1 cellular context compared by ENCODE assay signal in the genomic region with DNA sequence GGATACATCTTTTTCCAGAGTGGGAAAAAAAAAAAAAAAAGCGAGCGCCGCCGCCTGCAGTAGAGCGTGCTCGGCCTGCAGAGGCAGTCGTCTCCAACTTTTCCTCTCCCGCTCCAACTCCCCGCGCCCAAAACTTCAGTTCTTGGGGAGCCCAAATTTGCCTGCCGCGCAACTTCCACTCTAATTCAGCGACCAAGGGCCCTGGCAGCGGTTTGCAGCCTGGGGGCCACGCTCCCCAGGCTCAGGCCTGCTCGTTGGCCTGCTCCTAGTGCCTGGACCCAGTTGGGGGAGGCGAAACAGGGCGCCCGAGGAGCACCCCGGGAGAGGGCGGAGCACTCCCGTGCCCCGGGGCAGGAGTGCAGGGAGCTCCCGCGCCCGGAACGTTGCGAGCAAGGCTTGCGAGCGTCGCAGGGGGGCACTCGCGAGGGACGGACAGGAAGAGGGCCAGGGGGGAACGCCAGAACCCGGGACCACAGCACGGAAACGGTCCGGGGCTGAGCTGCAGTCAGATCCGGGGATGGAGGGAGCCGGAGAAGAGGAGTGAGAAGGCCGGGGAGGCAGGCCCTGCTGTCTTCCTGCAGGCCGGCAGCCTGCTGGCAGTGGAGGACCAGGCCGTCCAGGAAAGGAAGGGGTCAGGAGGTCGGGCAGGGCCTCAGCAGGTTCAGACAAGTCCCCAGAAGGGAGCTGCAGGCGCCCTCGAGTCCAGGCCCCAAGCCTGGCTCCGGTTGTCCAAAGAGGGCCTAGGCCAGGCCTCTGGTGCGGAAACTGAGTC.
A peak's percentile ranks its signal among the peaks of the same experiment; 100 is the strongest.
TF ChIP-seq lines count a peak whose summit lies in the region.

A gene with protein sequence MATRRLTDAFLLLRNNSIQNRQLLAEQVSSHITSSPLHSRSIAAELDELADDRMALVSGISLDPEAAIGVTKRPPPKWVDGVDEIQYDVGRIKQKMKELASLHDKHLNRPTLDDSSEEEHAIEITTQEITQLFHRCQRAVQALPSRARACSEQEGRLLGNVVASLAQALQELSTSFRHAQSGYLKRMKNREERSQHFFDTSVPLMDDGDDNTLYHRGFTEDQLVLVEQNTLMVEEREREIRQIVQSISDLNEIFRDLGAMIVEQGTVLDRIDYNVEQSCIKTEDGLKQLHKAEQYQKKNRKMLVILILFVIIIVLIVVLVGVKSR (plus strand): TSS at position 508 of the 772 bp plus-strand sequence. CDS start 724 bp downstream, outside the sequence.

TF ChIP-seq in WTC11, 78 proteins besides CTCF, POLR2A, EP300 and RAD21 (continued from another document and continues in another):
- TF ChIP-seq, protein P1, sequence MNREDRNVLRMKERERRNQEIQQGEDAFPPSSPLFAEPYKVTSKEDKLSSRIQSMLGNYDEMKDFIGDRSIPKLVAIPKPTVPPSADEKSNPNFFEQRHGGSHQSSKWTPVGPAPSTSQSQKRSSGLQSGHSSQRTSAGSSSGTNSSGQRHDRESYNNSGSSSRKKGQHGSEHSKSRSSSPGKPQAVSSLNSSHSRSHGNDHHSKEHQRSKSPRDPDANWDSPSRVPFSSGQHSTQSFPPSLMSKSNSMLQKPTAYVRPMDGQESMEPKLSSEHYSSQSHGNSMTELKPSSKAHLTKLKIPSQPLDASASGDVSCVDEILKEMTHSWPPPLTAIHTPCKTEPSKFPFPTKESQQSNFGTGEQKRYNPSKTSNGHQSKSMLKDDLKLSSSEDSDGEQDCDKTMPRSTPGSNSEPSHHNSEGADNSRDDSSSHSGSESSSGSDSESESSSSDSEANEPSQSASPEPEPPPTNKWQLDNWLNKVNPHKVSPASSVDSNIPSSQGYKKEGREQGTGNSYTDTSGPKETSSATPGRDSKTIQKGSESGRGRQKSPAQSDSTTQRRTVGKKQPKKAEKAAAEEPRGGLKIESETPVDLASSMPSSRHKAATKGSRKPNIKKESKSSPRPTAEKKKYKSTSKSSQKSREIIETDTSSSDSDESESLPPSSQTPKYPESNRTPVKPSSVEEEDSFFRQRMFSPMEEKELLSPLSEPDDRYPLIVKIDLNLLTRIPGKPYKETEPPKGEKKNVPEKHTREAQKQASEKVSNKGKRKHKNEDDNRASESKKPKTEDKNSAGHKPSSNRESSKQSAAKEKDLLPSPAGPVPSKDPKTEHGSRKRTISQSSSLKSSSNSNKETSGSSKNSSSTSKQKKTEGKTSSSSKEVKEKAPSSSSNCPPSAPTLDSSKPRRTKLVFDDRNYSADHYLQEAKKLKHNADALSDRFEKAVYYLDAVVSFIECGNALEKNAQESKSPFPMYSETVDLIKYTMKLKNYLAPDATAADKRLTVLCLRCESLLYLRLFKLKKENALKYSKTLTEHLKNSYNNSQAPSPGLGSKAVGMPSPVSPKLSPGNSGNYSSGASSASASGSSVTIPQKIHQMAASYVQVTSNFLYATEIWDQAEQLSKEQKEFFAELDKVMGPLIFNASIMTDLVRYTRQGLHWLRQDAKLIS (CRISPR knock-in tag; IDR thresholded peaks at IDR 0.05; ENCODE audit: borderline replicate concordance), result no peak
- peak; percentile 23; the same call in 1 of the 2 replicates for TF ChIP-seq JUN (CRISPR knock-in tag; IDR thresholded peaks at IDR 0.05)
- no peak for TF ChIP-seq CREB1 (CRISPR knock-in tag; IDR thresholded peaks at IDR 0.05)
- TF ChIP-seq ZNF317 (CRISPR knock-in tag; IDR thresholded peaks at IDR 0.05; ENCODE audit: borderline replicate concordance, low read depth), result peak; percentile 30; the same call in 1 of the 2 replicates
- TF ChIP-seq, protein P2, sequence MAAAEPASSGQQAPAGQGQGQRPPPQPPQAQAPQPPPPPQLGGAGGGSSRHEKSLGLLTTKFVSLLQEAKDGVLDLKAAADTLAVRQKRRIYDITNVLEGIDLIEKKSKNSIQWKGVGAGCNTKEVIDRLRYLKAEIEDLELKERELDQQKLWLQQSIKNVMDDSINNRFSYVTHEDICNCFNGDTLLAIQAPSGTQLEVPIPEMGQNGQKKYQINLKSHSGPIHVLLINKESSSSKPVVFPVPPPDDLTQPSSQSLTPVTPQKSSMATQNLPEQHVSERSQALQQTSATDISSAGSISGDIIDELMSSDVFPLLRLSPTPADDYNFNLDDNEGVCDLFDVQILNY (CRISPR knock-in tag; IDR thresholded peaks at IDR 0.05), result 0 out of 2 replicates have a peak, but pooled peaks have one; percentile 70
- no peak for TF ChIP-seq RORB (CRISPR knock-in tag; IDR thresholded peaks at IDR 0.05)
- TF ChIP-seq CBFB (CRISPR knock-in tag; IDR thresholded peaks at IDR 0.05; ENCODE audit: low read depth), result peak; percentile 99
- TF ChIP-seq ZNF121 (CRISPR knock-in tag; IDR thresholded peaks at IDR 0.05), result peak; percentile 72; the same call in 1 of the 2 replicates
- no peak for TF ChIP-seq GRHL2 (CRISPR knock-in tag; IDR thresholded peaks at IDR 0.05; ENCODE audit: insufficient replicate concordance, severe bottlenecking)
- no peak for TF ChIP-seq ZNF416 (CRISPR knock-in tag; IDR thresholded peaks at IDR 0.05)
- TF ChIP-seq, protein P3, sequence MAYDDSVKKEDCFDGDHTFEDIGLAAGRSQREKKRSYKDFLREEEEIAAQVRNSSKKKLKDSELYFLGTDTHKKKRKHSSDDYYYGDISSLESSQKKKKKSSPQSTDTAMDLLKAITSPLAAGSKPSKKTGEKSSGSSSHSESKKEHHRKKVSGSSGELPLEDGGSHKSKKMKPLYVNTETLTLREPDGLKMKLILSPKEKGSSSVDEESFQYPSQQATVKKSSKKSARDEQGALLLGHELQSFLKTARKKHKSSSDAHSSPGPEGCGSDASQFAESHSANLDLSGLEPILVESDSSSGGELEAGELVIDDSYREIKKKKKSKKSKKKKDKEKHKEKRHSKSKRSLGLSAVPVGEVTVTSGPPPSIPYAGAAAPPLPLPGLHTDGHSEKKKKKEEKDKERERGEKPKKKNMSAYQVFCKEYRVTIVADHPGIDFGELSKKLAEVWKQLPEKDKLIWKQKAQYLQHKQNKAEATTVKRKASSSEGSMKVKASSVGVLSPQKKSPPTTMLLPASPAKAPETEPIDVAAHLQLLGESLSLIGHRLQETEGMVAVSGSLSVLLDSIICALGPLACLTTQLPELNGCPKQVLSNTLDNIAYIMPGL (CRISPR knock-in tag; IDR thresholded peaks at IDR 0.05), result peak; percentile 97
- TF ChIP-seq TEAD4 (CRISPR knock-in tag; IDR thresholded peaks at IDR 0.05), result 0 out of 2 replicates have a peak, but pooled peaks have one; percentile 8
- TF ChIP-seq CREM (CRISPR knock-in tag; IDR thresholded peaks at IDR 0.05), result peak; percentile 29; the same call in 1 of the 2 replicates
- TF ChIP-seq, protein P4, sequence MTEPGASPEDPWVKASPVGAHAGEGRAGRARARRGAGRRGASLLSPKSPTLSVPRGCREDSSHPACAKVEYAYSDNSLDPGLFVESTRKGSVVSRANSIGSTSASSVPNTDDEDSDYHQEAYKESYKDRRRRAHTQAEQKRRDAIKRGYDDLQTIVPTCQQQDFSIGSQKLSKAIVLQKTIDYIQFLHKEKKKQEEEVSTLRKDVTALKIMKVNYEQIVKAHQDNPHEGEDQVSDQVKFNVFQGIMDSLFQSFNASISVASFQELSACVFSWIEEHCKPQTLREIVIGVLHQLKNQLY (CRISPR knock-in tag; IDR thresholded peaks at IDR 0.05), result no peak; the same call in 1 of the 2 replicates
- no peak for TF ChIP-seq ZNF396 (CRISPR knock-in tag; IDR thresholded peaks at IDR 0.05; ENCODE audit: borderline replicate concordance)
- peak; percentile 97 for TF ChIP-seq FOXP1 (CRISPR knock-in tag; IDR thresholded peaks at IDR 0.05; ENCODE audit: borderline replicate concordance)
- TF ChIP-seq MXD4 (CRISPR knock-in tag; IDR thresholded peaks at IDR 0.05; ENCODE audit: borderline replicate concordance), result no peak
- TF ChIP-seq IRF2 (CRISPR knock-in tag; IDR thresholded peaks at IDR 0.05; ENCODE audit: borderline replicate concordance, low read depth), result no peak
- TF ChIP-seq ZBTB21 (CRISPR knock-in tag; IDR thresholded peaks at IDR 0.05; ENCODE audit: borderline replicate concordance), result peak; percentile 95
- peak; percentile 86; the same call in 1 of the 2 replicates for TF ChIP-seq ELF4 (CRISPR knock-in tag; IDR thresholded peaks at IDR 0.05; ENCODE audit: low read depth)
- TF ChIP-seq, protein P5, sequence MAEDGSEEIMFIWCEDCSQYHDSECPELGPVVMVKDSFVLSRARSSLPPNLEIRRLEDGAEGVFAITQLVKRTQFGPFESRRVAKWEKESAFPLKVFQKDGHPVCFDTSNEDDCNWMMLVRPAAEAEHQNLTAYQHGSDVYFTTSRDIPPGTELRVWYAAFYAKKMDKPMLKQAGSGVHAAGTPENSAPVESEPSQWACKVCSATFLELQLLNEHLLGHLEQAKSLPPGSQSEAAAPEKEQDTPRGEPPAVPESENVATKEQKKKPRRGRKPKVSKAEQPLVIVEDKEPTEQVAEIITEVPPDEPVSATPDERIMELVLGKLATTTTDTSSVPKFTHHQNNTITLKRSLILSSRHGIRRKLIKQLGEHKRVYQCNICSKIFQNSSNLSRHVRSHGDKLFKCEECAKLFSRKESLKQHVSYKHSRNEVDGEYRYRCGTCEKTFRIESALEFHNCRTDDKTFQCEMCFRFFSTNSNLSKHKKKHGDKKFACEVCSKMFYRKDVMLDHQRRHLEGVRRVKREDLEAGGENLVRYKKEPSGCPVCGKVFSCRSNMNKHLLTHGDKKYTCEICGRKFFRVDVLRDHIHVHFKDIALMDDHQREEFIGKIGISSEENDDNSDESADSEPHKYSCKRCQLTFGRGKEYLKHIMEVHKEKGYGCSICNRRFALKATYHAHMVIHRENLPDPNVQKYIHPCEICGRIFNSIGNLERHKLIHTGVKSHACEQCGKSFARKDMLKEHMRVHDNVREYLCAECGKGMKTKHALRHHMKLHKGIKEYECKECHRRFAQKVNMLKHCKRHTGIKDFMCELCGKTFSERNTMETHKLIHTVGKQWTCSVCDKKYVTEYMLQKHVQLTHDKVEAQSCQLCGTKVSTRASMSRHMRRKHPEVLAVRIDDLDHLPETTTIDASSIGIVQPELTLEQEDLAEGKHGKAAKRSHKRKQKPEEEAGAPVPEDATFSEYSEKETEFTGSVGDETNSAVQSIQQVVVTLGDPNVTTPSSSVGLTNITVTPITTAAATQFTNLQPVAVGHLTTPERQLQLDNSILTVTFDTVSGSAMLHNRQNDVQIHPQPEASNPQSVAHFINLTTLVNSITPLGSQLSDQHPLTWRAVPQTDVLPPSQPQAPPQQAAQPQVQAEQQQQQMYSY (CRISPR knock-in tag; IDR thresholded peaks at IDR 0.05), result peak; percentile 48; the same call in 1 of the 2 replicates
- TF ChIP-seq, protein P6, sequence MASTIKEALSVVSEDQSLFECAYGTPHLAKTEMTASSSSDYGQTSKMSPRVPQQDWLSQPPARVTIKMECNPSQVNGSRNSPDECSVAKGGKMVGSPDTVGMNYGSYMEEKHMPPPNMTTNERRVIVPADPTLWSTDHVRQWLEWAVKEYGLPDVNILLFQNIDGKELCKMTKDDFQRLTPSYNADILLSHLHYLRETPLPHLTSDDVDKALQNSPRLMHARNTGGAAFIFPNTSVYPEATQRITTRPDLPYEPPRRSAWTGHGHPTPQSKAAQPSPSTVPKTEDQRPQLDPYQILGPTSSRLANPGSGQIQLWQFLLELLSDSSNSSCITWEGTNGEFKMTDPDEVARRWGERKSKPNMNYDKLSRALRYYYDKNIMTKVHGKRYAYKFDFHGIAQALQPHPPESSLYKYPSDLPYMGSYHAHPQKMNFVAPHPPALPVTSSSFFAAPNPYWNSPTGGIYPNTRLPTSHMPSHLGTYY (CRISPR knock-in tag; IDR thresholded peaks at IDR 0.05), result no peak
- no peak for TF ChIP-seq GTF2I (CRISPR knock-in tag; conservative IDR thresholded peaks at IDR 0.05)
- TF ChIP-seq FOXJ3 (CRISPR knock-in tag; IDR thresholded peaks at IDR 0.05; ENCODE audit: borderline replicate concordance), result no peak
- TF ChIP-seq, protein P7, sequence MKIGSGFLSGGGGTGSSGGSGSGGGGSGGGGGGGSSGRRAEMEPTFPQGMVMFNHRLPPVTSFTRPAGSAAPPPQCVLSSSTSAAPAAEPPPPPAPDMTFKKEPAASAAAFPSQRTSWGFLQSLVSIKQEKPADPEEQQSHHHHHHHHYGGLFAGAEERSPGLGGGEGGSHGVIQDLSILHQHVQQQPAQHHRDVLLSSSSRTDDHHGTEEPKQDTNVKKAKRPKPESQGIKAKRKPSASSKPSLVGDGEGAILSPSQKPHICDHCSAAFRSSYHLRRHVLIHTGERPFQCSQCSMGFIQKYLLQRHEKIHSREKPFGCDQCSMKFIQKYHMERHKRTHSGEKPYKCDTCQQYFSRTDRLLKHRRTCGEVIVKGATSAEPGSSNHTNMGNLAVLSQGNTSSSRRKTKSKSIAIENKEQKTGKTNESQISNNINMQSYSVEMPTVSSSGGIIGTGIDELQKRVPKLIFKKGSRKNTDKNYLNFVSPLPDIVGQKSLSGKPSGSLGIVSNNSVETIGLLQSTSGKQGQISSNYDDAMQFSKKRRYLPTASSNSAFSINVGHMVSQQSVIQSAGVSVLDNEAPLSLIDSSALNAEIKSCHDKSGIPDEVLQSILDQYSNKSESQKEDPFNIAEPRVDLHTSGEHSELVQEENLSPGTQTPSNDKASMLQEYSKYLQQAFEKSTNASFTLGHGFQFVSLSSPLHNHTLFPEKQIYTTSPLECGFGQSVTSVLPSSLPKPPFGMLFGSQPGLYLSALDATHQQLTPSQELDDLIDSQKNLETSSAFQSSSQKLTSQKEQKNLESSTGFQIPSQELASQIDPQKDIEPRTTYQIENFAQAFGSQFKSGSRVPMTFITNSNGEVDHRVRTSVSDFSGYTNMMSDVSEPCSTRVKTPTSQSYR (CRISPR knock-in tag; IDR thresholded peaks at IDR 0.05), result peak; percentile 87; the same call in 1 of the 2 replicates
- TF ChIP-seq FOXK1 (CRISPR knock-in tag; IDR thresholded peaks at IDR 0.05), result peak; percentile 95
- peak; percentile 90 for TF ChIP-seq TEAD1 (CRISPR knock-in tag; IDR thresholded peaks at IDR 0.05)
- no peak; the same call in 1 of the 2 replicates for TF ChIP-seq MYBL2 (CRISPR knock-in tag; IDR thresholded peaks at IDR 0.05)
- TF ChIP-seq, protein P8, sequence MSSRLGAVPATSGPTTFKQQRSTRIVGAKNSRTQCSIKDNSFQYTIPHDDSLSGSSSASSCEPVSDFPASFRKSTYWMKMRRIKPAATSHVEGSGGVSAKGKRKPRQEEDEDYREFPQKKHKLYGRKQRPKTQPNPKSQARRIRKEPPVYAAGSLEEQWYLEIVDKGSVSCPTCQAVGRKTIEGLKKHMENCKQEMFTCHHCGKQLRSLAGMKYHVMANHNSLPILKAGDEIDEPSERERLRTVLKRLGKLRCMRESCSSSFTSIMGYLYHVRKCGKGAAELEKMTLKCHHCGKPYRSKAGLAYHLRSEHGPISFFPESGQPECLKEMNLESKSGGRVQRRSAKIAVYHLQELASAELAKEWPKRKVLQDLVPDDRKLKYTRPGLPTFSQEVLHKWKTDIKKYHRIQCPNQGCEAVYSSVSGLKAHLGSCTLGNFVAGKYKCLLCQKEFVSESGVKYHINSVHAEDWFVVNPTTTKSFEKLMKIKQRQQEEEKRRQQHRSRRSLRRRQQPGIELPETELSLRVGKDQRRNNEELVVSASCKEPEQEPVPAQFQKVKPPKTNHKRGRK (CRISPR knock-in tag; IDR thresholded peaks at IDR 0.05; ENCODE audit: borderline replicate concordance), result no peak
- TF ChIP-seq, protein P9, sequence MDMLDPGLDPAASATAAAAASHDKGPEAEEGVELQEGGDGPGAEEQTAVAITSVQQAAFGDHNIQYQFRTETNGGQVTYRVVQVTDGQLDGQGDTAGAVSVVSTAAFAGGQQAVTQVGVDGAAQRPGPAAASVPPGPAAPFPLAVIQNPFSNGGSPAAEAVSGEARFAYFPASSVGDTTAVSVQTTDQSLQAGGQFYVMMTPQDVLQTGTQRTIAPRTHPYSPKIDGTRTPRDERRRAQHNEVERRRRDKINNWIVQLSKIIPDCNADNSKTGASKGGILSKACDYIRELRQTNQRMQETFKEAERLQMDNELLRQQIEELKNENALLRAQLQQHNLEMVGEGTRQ (CRISPR knock-in tag; IDR thresholded peaks at IDR 0.05), result peak; percentile 52; the same call in 1 of the 2 replicates
- no peak for TF ChIP-seq ATF1 (CRISPR knock-in tag; IDR thresholded peaks at IDR 0.05)
